Comparison of ENCODE assay signal across 12 cellular contexts in the genomic region with DNA sequence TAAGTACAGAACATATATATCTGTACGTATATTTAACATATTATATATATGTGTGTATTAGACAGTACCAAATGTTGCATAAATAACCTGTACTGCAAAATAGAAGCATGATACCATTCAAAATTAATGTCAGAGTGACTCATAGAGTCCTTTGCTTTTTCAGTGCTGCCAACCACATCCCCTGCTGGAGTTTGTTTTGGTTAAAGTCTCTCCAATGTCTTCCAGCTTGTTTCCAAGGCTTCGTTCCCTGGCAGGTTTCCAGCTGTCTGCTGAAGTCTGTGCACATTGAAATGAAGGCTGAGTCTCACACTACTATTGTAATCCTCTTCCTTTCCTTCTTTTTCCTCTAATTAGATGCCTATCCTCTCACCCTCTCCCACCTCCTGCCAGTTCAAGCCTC.
A peak's percentile ranks its signal among the peaks of the same experiment; 100 is the strongest.
DNase-seq lines count a peak whose midpoint lies in the region; ATAC-seq and FAIRE-seq lines count a peak whose summit lies in the region.
"Had no signal": no experiment of that assay in that cellular context is flagged by ENCODE, and none has a peak within 500 bp of the region (broad histone marks: within the 10 kb centered on the region; RNA-seq: fewer than 3 reads in every experiment).

No MANE protein-coding gene starts in this region.

- no peak for ATAC-seq in stimulated activated effector memory CD8-positive, alpha-beta T cell treated with anti-CD3 and anti-CD28 coated beads, Interleukin-12 subunit alpha, Interleukin-12 subunit beta, amount 100 ng/mL, for 72 hours
- ATAC-seq in HG03025 (IDR thresholded peaks at IDR 0.05; ENCODE audit: low FRiP score, unreplicated experiment): no peak

- peak; percentile 79 for DNase-seq in ACHN
- DNase-seq in RCC 7860 (ENCODE audit: low spot score): peak; percentile 18
- peak; percentile 0 for DNase-seq in fibroblast of gingiva (ENCODE audit: low read depth)
- peak; percentile 54 for DNase-seq in midbrain (lab: John Stamatoyannopoulos, UW)
- no peak for DNase-seq in KG1 (lab: John Stamatoyannopoulos, UW)
- DNase-seq in stimulated activated effector memory CD8-positive, alpha-beta T cell treated with anti-CD3 and anti-CD28 coated beads, Interleukin-12 subunit alpha, Interleukin-12 subunit beta, amount 100 ng/mL, for 72 hours (ENCODE audit: low spot score in 2 of 2): no peak
- DNase-seq in middle frontal gyrus (ENCODE audit: extremely low spot score, low spot score): no peak
- DNase-seq: activated effector memory CD4-positive, alpha-beta T cell treated with anti-CD3 and anti-CD28 coated beads, Interleukin-2, amount 50 U/mL, for 16 hours; AML-193; esophagus squamous epithelium; NCI-H187 treated with DMSO at 0.1 percent for 48 hours had no signal

- FAIRE-seq in RCC 7860 (lab: Jason Lieb, UNC): no peak

- H3K4me3 Mint-ChIP-seq in stimulated activated effector memory CD8-positive, alpha-beta T cell treated with anti-CD3 and anti-CD28 coated beads, Interleukin-12 subunit alpha, Interleukin-12 subunit beta, amount 100 ng/mL, for 72 hours: no peak overlapping the region

- H3K9me3 Mint-ChIP-seq in stimulated activated effector memory CD8-positive, alpha-beta T cell treated with anti-CD3 and anti-CD28 coated beads, Interleukin-12 subunit alpha, Interleukin-12 subunit beta, amount 100 ng/mL, for 72 hours: peaks cover 3% of the 10 kb centered on the region

- no peaks in the 10 kb centered on the region for H3K36me3 Mint-ChIP-seq in stimulated activated effector memory CD8-positive, alpha-beta T cell treated with anti-CD3 and anti-CD28 coated beads, Interleukin-12 subunit alpha, Interleukin-12 subunit beta, amount 100 ng/mL, for 72 hours

- in situ Hi-C loops in ACHN (cut with HindIII; ENCODE audit: low pct_ligation_motif_present, low pct_unique_long_range_greater_than_20kb, low sequenced_read_pairs): no loop called here

- H3K27ac Mint-ChIP-seq in stimulated activated effector memory CD8-positive, alpha-beta T cell treated with anti-CD3 and anti-CD28 coated beads, Interleukin-12 subunit alpha, Interleukin-12 subunit beta, amount 100 ng/mL, for 72 hours: no peak overlapping the region

- no peaks in the 10 kb centered on the region for H3K4me1 Mint-ChIP-seq in stimulated activated effector memory CD8-positive, alpha-beta T cell treated with anti-CD3 and anti-CD28 coated beads, Interleukin-12 subunit alpha, Interleukin-12 subunit beta, amount 100 ng/mL, for 72 hours

Comparison
In these comparisons a context has a peak if more than half of its experiments do, and no peak if none do; other contexts are left out.
1. DNase-seq: peak in ACHN (single experiment), RCC 7860 (single experiment), fibroblast of gingiva (single experiment) and midbrain (single experiment); none in KG1 (single experiment), stimulated activated effector memory CD8-positive, alpha-beta T cell treated with anti-CD3 and anti-CD28 coated beads, Interleukin-12 subunit alpha, Interleukin-12 subunit beta, amount 100 ng/mL, for 72 hours (0 of 2) and middle frontal gyrus (single experiment).